In the genomic region with DNA sequence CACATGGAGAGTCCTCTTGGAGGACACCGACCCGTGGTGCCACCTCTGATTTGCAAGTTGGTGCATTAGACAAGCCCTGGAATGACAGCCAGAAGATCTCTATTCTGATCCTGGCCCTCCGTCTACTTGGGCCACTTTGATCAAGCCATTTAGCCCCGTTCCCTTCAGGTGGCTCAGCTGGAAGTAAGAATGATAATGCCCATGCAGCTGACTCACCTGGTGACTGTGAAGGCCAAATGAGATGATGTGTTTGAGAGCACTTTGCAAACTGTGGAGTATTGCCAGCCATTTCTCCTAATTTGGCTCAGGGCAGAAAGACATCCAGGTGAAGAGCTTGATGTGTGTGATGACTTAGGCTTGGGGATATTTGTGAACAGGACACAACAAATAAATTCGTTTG, we compare ENCODE assay signal across 21 cellular contexts.
A peak's percentile ranks its signal among the peaks of the same experiment; 100 is the strongest.
DNase-seq lines count a peak whose midpoint lies in the region; ATAC-seq and TF ChIP-seq lines count a peak whose summit lies in the region.
"Had no signal": no experiment of that assay in that cellular context is flagged by ENCODE, and none has a peak within 500 bp of the region (broad histone marks: within the 10 kb centered on the region; RNA-seq: fewer than 3 reads in every experiment).

No MANE protein-coding gene starts in this region.

- H3K27me3 ChIP-seq in heart right ventricle: no peaks in the 10 kb centered on the region
- H3K27me3 ChIP-seq in PC-3 (ENCODE audit: low read length): no peaks in the 10 kb centered on the region
- H3K27me3 ChIP-seq in esophagus muscularis mucosa: no peaks in the 10 kb centered on the region
- H3K27me3 ChIP-seq: BLaER1 treated with 17β-estradiol and CSF1 and Interleukin-3, amounts not matched to agents 10 nM and 100 nM; brain microvascular endothelial cell; gastrocnemius medialis had no signal

- no peak for TF ChIP-seq CTCF in heart right ventricle (IDR thresholded peaks at IDR 0.05)
- TF ChIP-seq CTCF in PC-3 (conservative IDR thresholded peaks at IDR 0.05; ENCODE audit: low read depth, low read length): no peak
- TF ChIP-seq CTCF in esophagus muscularis mucosa (IDR thresholded peaks at IDR 0.05): no peak

- no peaks in the 10 kb centered on the region for H3K9me2 ChIP-seq in PC-3 (replicated peaks; ENCODE audit: low read length)

- H3K36me3 ChIP-seq in heart right ventricle: peaks cover 0 to 16% (median 0%) of the 10 kb centered on the region in 9 donors
- H3K36me3 ChIP-seq in PC-3 (ENCODE audit: low read depth, low read length): no peaks in the 10 kb centered on the region
- H3K36me3 ChIP-seq in esophagus muscularis mucosa: no peaks in the 10 kb centered on the region
- H3K36me3 ChIP-seq: brain microvascular endothelial cell, gastrocnemius medialis had no signal

- H3F3A ChIP-seq in PC-3 (ENCODE audit: low read length, unreplicated experiment): no peaks in the 10 kb centered on the region

- BruUV-seq in PC-3 (replicated peaks; lab: Mats Ljungman, UMichigan): no TSS peak

- no peak for TF ChIP-seq POLR2A in esophagus muscularis mucosa (IDR thresholded peaks at IDR 0.05; ENCODE audit: low read depth)

- no peaks in the 10 kb centered on the region for H3K79me2 ChIP-seq in PC-3 (ENCODE audit: low read length)

- intact Hi-C loops in heart right ventricle (cut with DNase I): loop anchor here in 2 of 10 donors (5.0 to 10.0 kb wide), 4 partner anchors 49 to 199 kb away; no protein-coding TSS in a partner anchor
- intact Hi-C loops in cardiac septum (cut with DNase I): no loop called here
- intact Hi-C loops in PC-3 (cut with micrococcal nuclease): no loop called here
- intact Hi-C loops in esophagus muscularis mucosa (cut with DNase I): no loop called here

- CTCF ChIA-PET in PC-3 (lab: Charles Lee): no interaction called here

- peak overlapping the region in 6 of 10 donors; percentile 16 to 91 (median 36) for H3K27ac ChIP-seq in heart right ventricle
- H3K27ac ChIP-seq in PC-3 (ENCODE audit: low read length): no peak overlapping the region
- peak overlapping the region; percentile 44 to 78 (median 52) for H3K27ac ChIP-seq in esophagus muscularis mucosa (replicated peaks in 1 of 4)
- H3K27ac ChIP-seq in temporal lobe (ENCODE audit: low read depth, low read length): peak overlapping the region; percentile 84
- H3K27ac ChIP-seq: brain microvascular endothelial cell, gastrocnemius medialis had no signal

- H3K9ac ChIP-seq in PC-3 (ENCODE audit: low read length): no peak overlapping the region

- H3K9me3 ChIP-seq in heart right ventricle (no peaks in the 10 kb centered on the region), PC-3 (ENCODE audit: low read length) (no peaks in the 10 kb centered on the region), esophagus muscularis mucosa (no peaks in the 10 kb centered on the region)
- H3K9me3 ChIP-seq: gastrocnemius medialis had no signal

- POLR2A ChIA-PET in PC-3 (lab: Charles Lee; ENCODE audit: unreplicated experiment): no interaction called here

- H3K4me3 ChIP-seq in heart right ventricle: no peak overlapping the region
- H3K4me3 ChIP-seq in PC-3 (ENCODE audit: low read length): no peak overlapping the region
- H3K4me3 ChIP-seq in esophagus muscularis mucosa: no peak overlapping the region
- H3K4me3 ChIP-seq: BLaER1 treated with 17β-estradiol and CSF1 and Interleukin-3, amounts not matched to agents 10 nM and 100 nM; gastrocnemius medialis had no signal

- TF ChIP-seq EP300 in esophagus muscularis mucosa (IDR thresholded peaks at IDR 0.05): no peak

- H4K20me1 ChIP-seq in PC-3 (ENCODE audit: low read length): no peaks in the 10 kb centered on the region

- H3K4me1 ChIP-seq in heart right ventricle (peaks cover 24 to 75% (median 50%) of the 10 kb centered on the region in 9 donors), PC-3 (ENCODE audit: insufficient read depth, low read length) (peaks cover 4% of the 10 kb centered on the region; the same call in 1 of the 2 replicates), esophagus muscularis mucosa (peaks cover 54 to 88% (median 77%) of the 10 kb centered on the region in 4 donors)

- no peak for DNase-seq in heart right ventricle
- DNase-seq in cardiac septum (ENCODE audit: low spot score): no peak
- DNase-seq in PC-3: peak; percentile 22
- DNase-seq in esophagus muscularis mucosa (ENCODE audit: extremely low spot score): no peak
- no peak for DNase-seq in NAMALWA (ENCODE audit: low spot score)
- no peak for DNase-seq in dedifferentiated amniotic fluid mesenchymal stem cell (ENCODE audit: extremely low spot score)
- DNase-seq: ACHN; activated CD4-positive, alpha-beta T cell treated with anti-CD3 and anti-CD28 coated beads for 36 hours; brain microvascular endothelial cell; erythroblast; gastrocnemius medialis; kidney glomerular epithelial cell; mesendoderm; naive B cell; NCI-H1436 treated with DMSO at 0.1 percent for 48 hours; NCI-H524; OCI-M1; SHP77 had no signal

- H2AFZ ChIP-seq in PC-3 (ENCODE audit: low read length): no peak overlapping the region

- WGBS in heart right ventricle, 2 donors: 77 to 78% methylated on average over 5 of the region's 5 CpGs
- WGBS in esophagus muscularis mucosa: 93% methylated on average over 3 of the region's 5 CpGs

- ATAC-seq in heart right ventricle (no peak), PC-3 (no peak), GM19452 (IDR thresholded peaks at IDR 0.05; ENCODE audit: unreplicated experiment) (no peak)
- ATAC-seq: activated CD4-positive, alpha-beta T cell treated with anti-CD3 and anti-CD28 coated beads for 36 hours; gastrocnemius medialis had no signal

- no peak overlapping the region for H3K4me2 ChIP-seq in PC-3 (ENCODE audit: low read length)
